ENCODE assay signal across 18 cellular contexts in genomic region chr2:23299796-23300195, GRCh38.
DNase-seq lines count a peak whose midpoint lies in the region; TF ChIP-seq lines count a peak whose summit lies in the region.
"Had no signal": no experiment of that assay in that cellular context is flagged by ENCODE, and none has a peak within 500 bp of the region (broad histone marks: within the 10 kb centered on the region; RNA-seq: fewer than 3 reads in every experiment).

No MANE protein-coding gene starts in this region.

- H4K91ac ChIP-seq in neuronal stem cell (ENCODE audit: low read depth, low read length, poor library complexity) = no peak overlapping the region

- H3K23ac ChIP-seq in neuronal stem cell (ENCODE audit: low read depth, low read length, poor library complexity) = no peak overlapping the region

- H3K4me3 ChIP-seq in BLaER1 (no peak overlapping the region), Loucy (ENCODE audit: low read length, poor library complexity, severe bottlenecking) (no peak overlapping the region), neuronal stem cell (ENCODE audit: low read length in 2 of 2) (no peak overlapping the region), stomach (no peak overlapping the region)
- H3K4me3 ChIP-seq: BLaER1 treated with 17β-estradiol and CSF1 and Interleukin-3, amounts not matched to agents 10 nM and 100 nM; GM23338 had no signal

- H2AFZ ChIP-seq in Loucy (ENCODE audit: low read length) = no peak overlapping the region
- H2AFZ ChIP-seq in neuronal stem cell (ENCODE audit: low read length) = peak overlapping the region; percentile 68
- H2AFZ ChIP-seq: GM23338 had no signal

- no peaks in the 10 kb centered on the region for H3K9me3 ChIP-seq in BLaER1
- H3K9me3 ChIP-seq in Loucy (ENCODE audit: insufficient read depth, low read depth, low read length) = no peaks in the 10 kb centered on the region
- no peaks in the 10 kb centered on the region for H3K9me3 ChIP-seq in neuronal stem cell (replicated peaks in 1 of 2; ENCODE audit: control insufficient read depth in 2 of 2, insufficient read depth in 1 of 2, low read depth in 1 of 2, low read length in 2 of 2)
- no peaks in the 10 kb centered on the region for H3K9me3 ChIP-seq in stomach
- H3K9me3 ChIP-seq: BLaER1 treated with 17β-estradiol and CSF1 and Interleukin-3, amounts not matched to agents 10 nM and 100 nM had no signal

- no peaks in the 10 kb centered on the region for H3K79me1 ChIP-seq in neuronal stem cell (ENCODE audit: low read depth, low read length)

- H3K27ac ChIP-seq in BLaER1 (no peak overlapping the region), neuronal stem cell (replicated peaks; ENCODE audit: low read length) (no peak overlapping the region), stomach (no peak overlapping the region)
- H3K27ac ChIP-seq: BLaER1 treated with 17β-estradiol and CSF1 and Interleukin-3, amounts not matched to agents 10 nM and 100 nM had no signal

- TF ChIP-seq CTCF in Loucy (conservative IDR thresholded peaks at IDR 0.05; ENCODE audit: low read length) = 0 out of 2 replicates have a peak, but pooled peaks have one; percentile 11
- TF ChIP-seq CTCF in stomach (IDR thresholded peaks at IDR 0.05) = no peak

- no peak for TF ChIP-seq EP300 in stomach (IDR thresholded peaks at IDR 0.05)

- H3K18ac ChIP-seq in neuronal stem cell (ENCODE audit: low read length) = peak overlapping the region; percentile 2

- no peaks in the 10 kb centered on the region for H3K79me2 ChIP-seq in Loucy (ENCODE audit: insufficient read depth, low read length)

- H2BK120ac ChIP-seq in neuronal stem cell (ENCODE audit: low read depth, low read length) = no peak overlapping the region

- H3K4me2 ChIP-seq in BLaER1 (peak overlapping the region; percentile 24), Loucy (ENCODE audit: low read depth, low read length, poor library complexity, severe bottlenecking) (no peak overlapping the region), neuronal stem cell (ENCODE audit: insufficient read depth, low read length, poor library complexity, severe bottlenecking) (no peak overlapping the region)
- H3K4me2 ChIP-seq: GM23338 had no signal

- H2AK5ac ChIP-seq in neuronal stem cell (ENCODE audit: low read depth, low read length) = no peak overlapping the region

- peaks cover 39% of the 10 kb centered on the region for H3K4me1 ChIP-seq in BLaER1
- H3K4me1 ChIP-seq in Loucy (ENCODE audit: insufficient read depth, low read length, poor library complexity, severe bottlenecking) = peaks cover 5% of the 10 kb centered on the region
- no peaks in the 10 kb centered on the region for H3K4me1 ChIP-seq in neuronal stem cell (ENCODE audit: control insufficient read depth in 2 of 2, insufficient read depth in 1 of 2, low read depth in 1 of 2, low read length in 2 of 2)
- no peaks in the 10 kb centered on the region for H3K4me1 ChIP-seq in stomach

- H3K9me2 ChIP-seq in Loucy (replicated peaks; ENCODE audit: low read depth, low read length) = no peaks in the 10 kb centered on the region

- H2BK15ac ChIP-seq in neuronal stem cell (ENCODE audit: low read length) = no peak overlapping the region

- no CpG with 5 or more reads among the region's 6 CpGs for WGBS in neuronal stem cell (ENCODE audit: extremely low coverage in 2 of 2, insufficient read length in 2 of 2, insufficient replicate concordance in 1 of 2), 2 donors
- WGBS in stomach, 5 donors = 69 to 83% (median 77%) methylated on average over 6 of the region's 6 CpGs

- no peak overlapping the region for H4K8ac ChIP-seq in neuronal stem cell (ENCODE audit: low read depth, low read length)

- no peak for TF ChIP-seq POLR2A in stomach (IDR thresholded peaks at IDR 0.05)

- peak; percentile 54 for DNase-seq in NCI-H69 (lab: John Stamatoyannopoulos, UW)
- DNase-seq in neuronal stem cell (ENCODE audit: low spot score) = no peak
- DNase-seq in GDM1 (lab: John Stamatoyannopoulos, UW) = no peak
- DNase-seq in stomach = no peak
- DNase-seq in NCI-H1930 (lab: John Stamatoyannopoulos, UW) = no peak
- no peak for DNase-seq in stimulated activated CD4-positive, alpha-beta T cell treated with anti-CD3 and anti-CD28 coated beads, Interleukin-12 subunit alpha, Interleukin-12 subunit beta, amount 100 ng/mL, for 4 hours
- DNase-seq: CD4-positive, alpha-beta T cell; CD8-positive, alpha-beta memory T cell; DMS 273 treated with DMSO at 0.1 percent for 48 hours; DMS79; EL; GF-D8; H9; HFFc6 had no signal

- H3K36me3 ChIP-seq in BLaER1 (no peaks in the 10 kb centered on the region), Loucy (ENCODE audit: insufficient read depth, low read length) (no peaks in the 10 kb centered on the region), neuronal stem cell (replicated peaks in 1 of 2; ENCODE audit: control insufficient read depth in 2 of 2, insufficient read depth in 2 of 2, low read length in 2 of 2) (no peaks in the 10 kb centered on the region), stomach (no peaks in the 10 kb centered on the region)
- H3K36me3 ChIP-seq: BLaER1 treated with 17β-estradiol and CSF1 and Interleukin-3, amounts not matched to agents 10 nM and 100 nM had no signal

- H3K14ac ChIP-seq in neuronal stem cell (ENCODE audit: low read length) = no peak overlapping the region

- no peak overlapping the region for H2BK5ac ChIP-seq in neuronal stem cell (ENCODE audit: low read length)

- H3K4ac ChIP-seq in neuronal stem cell (ENCODE audit: low read length) = no peak overlapping the region

- no peak overlapping the region for H2BK12ac ChIP-seq in neuronal stem cell (ENCODE audit: low read length)

- H3F3A ChIP-seq in Loucy (ENCODE audit: low read depth) = no peaks in the 10 kb centered on the region

- H3K9ac ChIP-seq in BLaER1 = no peak overlapping the region
- no peak overlapping the region for H3K9ac ChIP-seq in Loucy (ENCODE audit: low read depth, low read length, poor library complexity, severe bottlenecking)
- peak overlapping the region; percentile 9 for H3K9ac ChIP-seq in neuronal stem cell (ENCODE audit: low read depth, low read length, poor library complexity)
- H3K9ac ChIP-seq: BLaER1 treated with 17β-estradiol and CSF1 and Interleukin-3, amounts not matched to agents 10 nM and 100 nM had no signal

- intact Hi-C loops in stomach (cut with DNase I; ENCODE audit: low total_unique reads) = no loop called here

- H3K27me3 ChIP-seq in BLaER1 (no peaks in the 10 kb centered on the region), Loucy (ENCODE audit: insufficient read depth, low read length, poor library complexity, severe bottlenecking) (no peaks in the 10 kb centered on the region), neuronal stem cell (ENCODE audit: control insufficient read depth in 3 of 3, insufficient read depth in 3 of 3, low read depth in 1 of 3, low read length in 3 of 3) (peaks cover 0 to under 1% (median 0%) of the 10 kb centered on the region in 3 experiments), stomach (peaks cover 0 to under 1% (median 0%) of the 10 kb centered on the region in 3 donors)
- H3K27me3 ChIP-seq: BLaER1 treated with 17β-estradiol and CSF1 and Interleukin-3, amounts not matched to agents 10 nM and 100 nM had no signal

- no peaks in the 10 kb centered on the region for H4K20me1 ChIP-seq in BLaER1
- H4K20me1 ChIP-seq in Loucy (ENCODE audit: insufficient read depth, low read length, poor library complexity, severe bottlenecking) = no peaks in the 10 kb centered on the region
- H4K20me1 ChIP-seq: BLaER1 treated with 17β-estradiol and CSF1 and Interleukin-3, amounts not matched to agents 10 nM and 100 nM had no signal
